ENCODE assay signal across 8 cellular contexts in genomic region chr7:5477723-5478531, GRCh38. TPM values are rescaled to one million over a fixed set of nuclear protein-coding genes. Genes with fewer than 3 reads are reported as not detected.
DNase-seq lines count a peak whose midpoint lies in the region; ATAC-seq, FAIRE-seq and TF ChIP-seq lines count a peak whose summit lies in the region.

No MANE protein-coding gene starts in this region.

- H3K9me3 ChIP-seq in muscle layer of duodenum (ENCODE audit: control insufficient read depth in 1 of 2, low read length in 2 of 2), result no peaks in the 10 kb centered on the region

- H3K4me1 ChIP-seq in muscle layer of duodenum (ENCODE audit: control insufficient read depth in 1 of 2, insufficient read depth in 2 of 2, low read length in 2 of 2), result peaks cover 0 to 21% of the 10 kb centered on the region in 2 donors

- DNase-seq in GM12891 (ENCODE audit: insufficient read length, low spot score) (peak; percentile 78), NCI-H1436 (lab: John Stamatoyannopoulos, UW) (peak; percentile 57), coronary artery (ENCODE audit: low spot score) (no peak), NCI-H2029 treated with DMSO at 0.1 percent for 48 hours (lab: John Stamatoyannopoulos, UW) (no peak), NCI-H2107 (lab: John Stamatoyannopoulos, UW) (no peak), DMS53 (lab: John Stamatoyannopoulos, UW) (no peak)

- H3K4me3 ChIP-seq in coronary artery (peak overlapping the region; percentile 61), muscle layer of duodenum (ENCODE audit: low read depth in 1 of 2, low read length in 2 of 2) (peak overlapping the region; percentile 39 to 63)

- no peaks in the 10 kb centered on the region for H3K27me3 ChIP-seq in muscle layer of duodenum (ENCODE audit: low read depth, low read length)

- ATAC-seq in GM21723 (IDR thresholded peaks at IDR 0.05; ENCODE audit: unreplicated experiment), result no peak

- no peak for TF ChIP-seq POLR2A in GM12891 (IDR thresholded peaks at IDR 0.05; ENCODE audit: low read depth, low read length)

- TF ChIP-seq CTCF in coronary artery (IDR thresholded peaks at IDR 0.05), result no peak

- FAIRE-seq in GM12891 (lab: Jason Lieb, UNC), result peak; percentile 85

- H3K27ac ChIP-seq in coronary artery (peak overlapping the region; percentile 19 to 44), muscle layer of duodenum (ENCODE audit: low read length) (no peak overlapping the region)

- H3K36me3 ChIP-seq in muscle layer of duodenum (ENCODE audit: control insufficient read depth in 1 of 2, insufficient read depth in 2 of 2, low read length in 2 of 2), result peaks cover 0 to 8% of the 10 kb centered on the region in 2 donors

TF ChIP-seq in GM12891, 5 proteins besides CTCF, POLR2A, EP300 and RAD21:
- no peak for TF ChIP-seq POLR2AphosphoS5 (IDR thresholded peaks at IDR 0.05; ENCODE audit: low read depth, low read length)
- TF ChIP-seq PAX5 (IDR thresholded peaks at IDR 0.05; ENCODE audit: insufficient read depth, low read length, severe bottlenecking), result no peak
- TF ChIP-seq POU2F2 (IDR thresholded peaks at IDR 0.05; ENCODE audit: low read depth, low read length), result no peak
- TF ChIP-seq TAF1 (IDR thresholded peaks at IDR 0.05; ENCODE audit: low read depth, low read length), result no peak
- TF ChIP-seq SPI1 (IDR thresholded peaks at IDR 0.05; ENCODE audit: low read depth, low read length), result no peak

RNA-seq across cellular contexts. Expression of gene FBXL18, which starts 35.7 kb away (rescaled TPM):
- 2.5 TPM for polyA plus RNA-seq in GM12891 (2012; ENCODE audit: low read depth, missing spikeins)

RNA-seq across cellular contexts. Expression of gene ACTB, which starts 52.5 kb away (rescaled TPM):
- 9,343 TPM for polyA plus RNA-seq in GM12891 (2012; ENCODE audit: low read depth, missing spikeins)

RNA-seq across cellular contexts. Expression of gene TNRC18, which starts 54.3 kb away (rescaled TPM):
- polyA plus RNA-seq in GM12891 (2012; ENCODE audit: low read depth, missing spikeins), result 14.7 TPM

Comparison
In these comparisons a context has a peak if more than half of its experiments do, and no peak if none do; other contexts are left out.
1. DNase-seq: peak in GM12891 (single experiment) and NCI-H1436 (single experiment); none in coronary artery (single experiment), NCI-H2029 treated with DMSO at 0.1 percent for 48 hours (single experiment), NCI-H2107 (single experiment) and DMS53 (single experiment).